ENCODE assay signal across 2 cellular contexts in genomic region chr1:9248341-9249262, GRCh38.
TF ChIP-seq lines count a peak whose summit lies in the region.

No MANE protein-coding gene starts in this region.

TF ChIP-seq in H1, 55 proteins besides CTCF, POLR2A, EP300 and RAD21:
- TF ChIP-seq SIN3A (conservative IDR thresholded peaks at IDR 0.05 in 1 of 2, IDR thresholded peaks at IDR 0.05 in 1 of 2; ENCODE audit: low read depth in 1 of 2, low read length in 2 of 2): no peak
- TF ChIP-seq CHD1 (IDR thresholded peaks at IDR 0.05; ENCODE audit: low read depth, low read length): no peak
- no peak for TF ChIP-seq ASH2L (IDR thresholded peaks at IDR 0.05; ENCODE audit: low read length)
- no peak for TF ChIP-seq BCL11A (IDR thresholded peaks at IDR 0.05; ENCODE audit: low read depth in 2 of 2, low read length in 2 of 2)
- TF ChIP-seq MAFK (IDR thresholded peaks at IDR 0.05; ENCODE audit: low read depth, low read length): no peak

TF ChIP-seq in HEK293T, 16 proteins besides CTCF, POLR2A, EP300 and RAD21:
- no peak for TF ChIP-seq TARDBP (IDR thresholded peaks at IDR 0.05)
